15 cellular contexts compared by ENCODE assay signal in genomic region chr4:171891038-171891437, GRCh38.
A peak's percentile ranks its signal among the peaks of the same experiment; 100 is the strongest.
DNase-seq lines count a peak whose midpoint lies in the region; ATAC-seq and TF ChIP-seq lines count a peak whose summit lies in the region.
"Had no signal": no experiment of that assay in that cellular context is flagged by ENCODE, and none has a peak within 500 bp of the region (broad histone marks: within the 10 kb centered on the region; RNA-seq: fewer than 3 reads in every experiment).

No MANE protein-coding gene starts in this region.

- peaks cover 8% of the 10 kb centered on the region for H3K9me3 Mint-ChIP-seq in CD8-positive, alpha-beta T cell
- peaks cover 0 to 7% of the 10 kb centered on the region in 2 donors for H3K9me3 Mint-ChIP-seq in effector memory CD8-positive, alpha-beta T cell

- POLR2A ChIA-PET in CD8-positive, alpha-beta T cell (lab: Charles Lee), result no interaction called here

- H3K4me1 Mint-ChIP-seq in CD8-positive, alpha-beta T cell (ENCODE audit: low read depth), result no peaks in the 10 kb centered on the region
- no peaks in the 10 kb centered on the region for H3K4me1 Mint-ChIP-seq in effector memory CD8-positive, alpha-beta T cell (ENCODE audit: low read depth in 2 of 2)
- H3K4me1 Mint-ChIP-seq: naive thymus-derived CD4-positive, alpha-beta T cell had no signal

- H3K4me3 Mint-ChIP-seq in CD8-positive, alpha-beta T cell, result no peak overlapping the region
- no peak overlapping the region for H3K4me3 Mint-ChIP-seq in effector memory CD8-positive, alpha-beta T cell
- H3K4me3 Mint-ChIP-seq: naive thymus-derived CD4-positive, alpha-beta T cell had no signal

- intact Hi-C loops in CD8-positive, alpha-beta T cell (cut with DNase I, micrococcal nuclease), result no loop called here

- no peaks in the 10 kb centered on the region for H3K27me3 Mint-ChIP-seq in CD8-positive, alpha-beta T cell (ENCODE audit: low read depth)
- no peaks in the 10 kb centered on the region for H3K27me3 Mint-ChIP-seq in effector memory CD8-positive, alpha-beta T cell
- H3K27me3 Mint-ChIP-seq: naive thymus-derived CD4-positive, alpha-beta T cell had no signal

- peak; percentile 73 for ATAC-seq in GM19025 (IDR thresholded peaks at IDR 0.05; ENCODE audit: low read depth, unreplicated experiment)
- peak; percentile 72 for ATAC-seq in HG02610 (IDR thresholded peaks at IDR 0.05; ENCODE audit: unreplicated experiment)
- peak; percentile 83 for ATAC-seq in HG03442 (IDR thresholded peaks at IDR 0.05; ENCODE audit: unreplicated experiment)
- ATAC-seq in CD8-positive, alpha-beta T cell, result no peak
- no peak for ATAC-seq in effector memory CD8-positive, alpha-beta T cell (replicated peaks)
- ATAC-seq: left cardiac atrium; naive thymus-derived CD4-positive, alpha-beta T cell had no signal

- H3K36me3 ChIP-seq in CD8-positive, alpha-beta T cell (ENCODE audit: insufficient read depth, low read length), result no peaks in the 10 kb centered on the region
- H3K36me3 ChIP-seq: sigmoid colon, SJSA1 had no signal

- no peak for DNase-seq in CD8-positive, alpha-beta T cell
- DNase-seq in NCI-H2107 (lab: John Stamatoyannopoulos, UW), result no peak
- DNase-seq in effector memory CD8-positive, alpha-beta T cell, result no peak
- no peak for DNase-seq in NCI-H1694 treated with DMSO at 0.1 percent for 48 hours (lab: John Stamatoyannopoulos, UW)
- DNase-seq: activated T-cell treated with anti-CD3 and anti-CD28 coated beads, Interleukin-2, amount 50 U/mL, for 1 hour; effector memory CD4-positive, alpha-beta T cell; left cardiac atrium; naive thymus-derived CD4-positive, alpha-beta T cell; NCI-H1105; NCI-H526 treated with DMSO at 0.1 percent for 48 hours; sigmoid colon had no signal

- no peak for TF ChIP-seq CTCF in CD8-positive, alpha-beta T cell (IDR thresholded peaks at IDR 0.05)

- CTCF ChIA-PET in CD8-positive, alpha-beta T cell (lab: Charles Lee), result no interaction called here

- H3K27me3 ChIP-seq in CD8-positive, alpha-beta T cell (ENCODE audit: insufficient read depth, low read length), result no peaks in the 10 kb centered on the region
- H3K27me3 ChIP-seq: sigmoid colon, SJSA1 had no signal

- H3K4me3 ChIP-seq in CD8-positive, alpha-beta T cell (ENCODE audit: low read depth, low read length), result no peak overlapping the region
- H3K4me3 ChIP-seq: sigmoid colon, SJSA1 had no signal

- H3K27ac ChIP-seq in CD8-positive, alpha-beta T cell (ENCODE audit: low read depth, low read length), result no peak overlapping the region
- H3K27ac ChIP-seq: sigmoid colon, SJSA1 had no signal

- H3K36me3 Mint-ChIP-seq in CD8-positive, alpha-beta T cell, result no peaks in the 10 kb centered on the region
- H3K36me3 Mint-ChIP-seq in effector memory CD8-positive, alpha-beta T cell (ENCODE audit: insufficient read depth), result no peaks in the 10 kb centered on the region
- H3K36me3 Mint-ChIP-seq: naive thymus-derived CD4-positive, alpha-beta T cell had no signal

- no peak overlapping the region for H3K27ac Mint-ChIP-seq in CD8-positive, alpha-beta T cell
- no peak overlapping the region for H3K27ac Mint-ChIP-seq in effector memory CD8-positive, alpha-beta T cell
- H3K27ac Mint-ChIP-seq: naive thymus-derived CD4-positive, alpha-beta T cell had no signal

- no peaks in the 10 kb centered on the region for H3K4me1 ChIP-seq in CD8-positive, alpha-beta T cell (ENCODE audit: insufficient read depth, low read length)
- H3K4me1 ChIP-seq: sigmoid colon, SJSA1 had no signal

- no peaks in the 10 kb centered on the region for H3K9me3 ChIP-seq in CD8-positive, alpha-beta T cell (ENCODE audit: low read length)
- H3K9me3 ChIP-seq: sigmoid colon, SJSA1 had no signal

Comparison
In these comparisons a context has a peak if more than half of its experiments do, and no peak if none do; other contexts are left out.
1. ATAC-seq: peak in GM19025 (single experiment), HG02610 (single experiment) and HG03442 (single experiment); none in CD8-positive, alpha-beta T cell (single experiment) and effector memory CD8-positive, alpha-beta T cell (single experiment).